In genomic region chr1:200129480-200129879, GRCh38 we compare ENCODE assay signal across 12 cellular contexts.
A peak's percentile ranks its signal among the peaks of the same experiment; 100 is the strongest.
DNase-seq lines count a peak whose midpoint lies in the region; ATAC-seq, FAIRE-seq and TF ChIP-seq lines count a peak whose summit lies in the region.
"Had no signal": no experiment of that assay in that cellular context is flagged by ENCODE, and none has a peak within 500 bp of the region (broad histone marks: within the 10 kb centered on the region; RNA-seq: fewer than 3 reads in every experiment).

No MANE protein-coding gene starts in this region.

- no peak overlapping the region for H3K27ac ChIP-seq in CD4-positive, alpha-beta T cell (ENCODE audit: low read depth, low read length)
- H3K27ac ChIP-seq in small intestine (ENCODE audit: low read depth in 1 of 2, low read length in 1 of 2), result no peak overlapping the region
- H3K27ac ChIP-seq: lower lobe of right lung had no signal

- no peaks in the 10 kb centered on the region for H3K36me3 Mint-ChIP-seq in CD4-positive, alpha-beta T cell (ENCODE audit: low read depth)
- no peaks in the 10 kb centered on the region for H3K36me3 Mint-ChIP-seq in effector memory CD8-positive, alpha-beta T cell (ENCODE audit: insufficient read depth)
- no peaks in the 10 kb centered on the region for H3K36me3 Mint-ChIP-seq in mesothelial cell of epicardium

- TF ChIP-seq CTCF in CD4-positive, alpha-beta T cell (IDR thresholded peaks at IDR 0.05), result no peak
- no peak for TF ChIP-seq CTCF in mesothelial cell of epicardium (IDR thresholded peaks at IDR 0.05; ENCODE audit: unreplicated experiment)

- no peak overlapping the region for H3K4me3 Mint-ChIP-seq in CD4-positive, alpha-beta T cell
- H3K4me3 Mint-ChIP-seq in effector memory CD8-positive, alpha-beta T cell, result peak overlapping the region; percentile 8 to 49
- no peak overlapping the region for H3K4me3 Mint-ChIP-seq in mesothelial cell of epicardium
- H3K4me3 Mint-ChIP-seq: stimulated activated naive CD8-positive, alpha-beta T cell treated with anti-CD3 and anti-CD28 coated beads, Interleukin-15, Interleukin-2, amounts not matched to agents 100 ng/mL and 50 ng/mL, for 24 hours had no signal

- H3K27ac Mint-ChIP-seq in CD4-positive, alpha-beta T cell, result no peak overlapping the region
- H3K27ac Mint-ChIP-seq in effector memory CD8-positive, alpha-beta T cell, result peak overlapping the region; percentile 32 to 85
- H3K27ac Mint-ChIP-seq in mesothelial cell of epicardium, result no peak overlapping the region
- H3K27ac Mint-ChIP-seq: stimulated activated naive CD8-positive, alpha-beta T cell treated with anti-CD3 and anti-CD28 coated beads, Interleukin-15, Interleukin-2, amounts not matched to agents 100 ng/mL and 50 ng/mL, for 24 hours had no signal

- POLR2A ChIA-PET in CD4-positive, alpha-beta T cell (lab: Charles Lee), result no interaction called here

- no peaks in the 10 kb centered on the region for H3K9me3 Mint-ChIP-seq in CD4-positive, alpha-beta T cell
- H3K9me3 Mint-ChIP-seq in effector memory CD8-positive, alpha-beta T cell, result no peaks in the 10 kb centered on the region
- H3K9me3 Mint-ChIP-seq in mesothelial cell of epicardium, result no peaks in the 10 kb centered on the region
- H3K9me3 Mint-ChIP-seq: stimulated activated naive CD8-positive, alpha-beta T cell treated with anti-CD3 and anti-CD28 coated beads, Interleukin-15, Interleukin-2, amounts not matched to agents 100 ng/mL and 50 ng/mL, for 24 hours had no signal

- no peaks in the 10 kb centered on the region for H3K9me3 ChIP-seq in CD4-positive, alpha-beta T cell (ENCODE audit: control insufficient read depth, low read length)
- no peaks in the 10 kb centered on the region for H3K9me3 ChIP-seq in small intestine (ENCODE audit: control insufficient read depth, low read depth)
- H3K9me3 ChIP-seq: lower lobe of right lung had no signal

- H3K27me3 ChIP-seq in CD4-positive, alpha-beta T cell (ENCODE audit: control insufficient read depth, insufficient read depth, low read length), result no peaks in the 10 kb centered on the region
- no peaks in the 10 kb centered on the region for H3K27me3 ChIP-seq in small intestine (ENCODE audit: control insufficient read depth in 2 of 2, insufficient read depth in 2 of 2, low read length in 2 of 2)

- WGBS in small intestine, 3 donors, result 31 to 55% (median 47%) methylated on average over 3 of the region's 3 CpGs

- intact Hi-C loops in CD4-positive, alpha-beta T cell (cut with DNase I, micrococcal nuclease), result no loop called here
- intact Hi-C loops in left colon (cut with DNase I, micrococcal nuclease), result no loop called here

- H3K36me3 ChIP-seq in small intestine (ENCODE audit: control insufficient read depth in 2 of 2, insufficient read depth in 2 of 2, low read length in 2 of 2), result peaks cover 0 to 6% of the 10 kb centered on the region in 2 donors
- H3K36me3 ChIP-seq: lower lobe of right lung had no signal

- peaks cover 17% of the 10 kb centered on the region for H3K4me1 Mint-ChIP-seq in CD4-positive, alpha-beta T cell (ENCODE audit: low read depth)
- peaks cover 16 to 24% of the 10 kb centered on the region in 2 donors for H3K4me1 Mint-ChIP-seq in effector memory CD8-positive, alpha-beta T cell (ENCODE audit: low read depth in 2 of 2)
- H3K4me1 Mint-ChIP-seq in mesothelial cell of epicardium, result peaks cover 3% of the 10 kb centered on the region

- no peak overlapping the region for H3K4me3 ChIP-seq in small intestine (ENCODE audit: low read depth in 1 of 2, low read length in 2 of 2)
- H3K4me3 ChIP-seq: lower lobe of right lung had no signal

- peaks cover 0 to 2% of the 10 kb centered on the region in 2 donors for H3K4me1 ChIP-seq in small intestine (ENCODE audit: control insufficient read depth in 2 of 2, insufficient read depth in 1 of 2, low read depth in 1 of 2, low read length in 1 of 2)

- peak; percentile 61 for ATAC-seq in CD4-positive, alpha-beta T cell (ENCODE audit: poor library complexity)
- ATAC-seq in GM18519 (IDR thresholded peaks at IDR 0.05; ENCODE audit: low FRiP score, unreplicated experiment), result peak; percentile 43
- peak; percentile 42 for ATAC-seq in HG03575 (IDR thresholded peaks at IDR 0.05; ENCODE audit: extremely low read depth, insufficient number of reproducible peaks, low FRiP score, unreplicated experiment)
- ATAC-seq in effector memory CD8-positive, alpha-beta T cell (replicated peaks), result peak; percentile 96
- no peak for ATAC-seq in left colon

- CTCF ChIA-PET in CD4-positive, alpha-beta T cell (lab: Charles Lee), result no interaction called here

- DNase-seq in CD4-positive, alpha-beta T cell, result peak in 1 of 10 experiments; percentile 6
- DNase-seq in effector memory CD8-positive, alpha-beta T cell, result peak; percentile 35 to 60 (median 38)
- no peak for DNase-seq in EL
- DNase-seq in mesothelial cell of epicardium (ENCODE audit: low spot score in 2 of 2, unreplicated experiment in 2 of 2), result no peak
- no peak for DNase-seq in left colon
- DNase-seq in small intestine, result no peak
- DNase-seq: DMS79 treated with DMSO at 0.1 percent for 48 hours, lower lobe of right lung, NCI-H446 had no signal

- no peak for FAIRE-seq in small intestine (lab: Jason Lieb, UNC)

- no peaks in the 10 kb centered on the region for H3K27me3 Mint-ChIP-seq in CD4-positive, alpha-beta T cell
- no peaks in the 10 kb centered on the region for H3K27me3 Mint-ChIP-seq in effector memory CD8-positive, alpha-beta T cell
- no peaks in the 10 kb centered on the region for H3K27me3 Mint-ChIP-seq in mesothelial cell of epicardium (ENCODE audit: low read depth)
- H3K27me3 Mint-ChIP-seq: stimulated activated naive CD8-positive, alpha-beta T cell treated with anti-CD3 and anti-CD28 coated beads, Interleukin-15, Interleukin-2, amounts not matched to agents 100 ng/mL and 50 ng/mL, for 24 hours had no signal

Comparison
In these comparisons a context has a peak if more than half of its experiments do, and no peak if none do; other contexts are left out.
1. DNase-seq: peak in effector memory CD8-positive, alpha-beta T cell (3 of 3); none in EL (single experiment), mesothelial cell of epicardium (0 of 2), left colon (0 of 2) and small intestine (single experiment).
2. H3K27ac Mint-ChIP-seq: peak in effector memory CD8-positive, alpha-beta T cell (2 of 2); none in CD4-positive, alpha-beta T cell (single experiment) and mesothelial cell of epicardium (single experiment).
3. H3K4me3 Mint-ChIP-seq: peak in effector memory CD8-positive, alpha-beta T cell (2 of 2); none in CD4-positive, alpha-beta T cell (single experiment) and mesothelial cell of epicardium (single experiment).